In genomic region chr7:138952791-138953190, GRCh38 we compare ENCODE assay signal across 1 cellular context.
TF ChIP-seq lines count a peak whose summit lies in the region.

No MANE protein-coding gene starts in this region.

TF ChIP-seq in IMR-90, 13 proteins besides CTCF, POLR2A, EP300 and RAD21 (continued from another document):
- TF ChIP-seq BHLHE40 (IDR thresholded peaks at IDR 0.05; ENCODE audit: low read depth, low read length) (no peak), ELK1 (IDR thresholded peaks at IDR 0.05; ENCODE audit: borderline replicate concordance, low read depth, low read length) (no peak)
